ENCODE assay signal across 8 cellular contexts in genomic region chr15:20194591-20195198, GRCh38.
DNase-seq lines count a peak whose midpoint lies in the region; ATAC-seq and TF ChIP-seq lines count a peak whose summit lies in the region.
"Not testable (repeated sequence)": the region's sequence is repeated elsewhere in the genome, so short reads cannot be mapped to it uniquely, and the experiment has no call there.

No MANE protein-coding gene starts in this region.

- H3K9me3 Mint-ChIP-seq in nephron progenitor cell, result peaks cover 30% of the 10 kb centered on the region

- H3K27me3 ChIP-seq in BE2C; OCI-LY1 (ENCODE audit: insufficient read depth, low read length); RWPE2 (ENCODE audit: insufficient read depth, poor library complexity, severe bottlenecking); left ventricle myocardium inferior (ENCODE audit: low read depth); upper lobe of right lung: not testable (repeated sequence)
- peaks cover 0 to 46% (median 10%) of the 10 kb centered on the region in 45 donors for H3K27me3 ChIP-seq in dorsolateral prefrontal cortex

- not testable (repeated sequence) for H3K9ac ChIP-seq in OCI-LY1 (ENCODE audit: low read length)

- H4K20me1 ChIP-seq in OCI-LY1 (ENCODE audit: insufficient read depth, low read length), result not testable (repeated sequence)

- H3K79me2 ChIP-seq in OCI-LY1 (ENCODE audit: insufficient read depth, low read length), result not testable (repeated sequence)

- not testable (repeated sequence) for H2AFZ ChIP-seq in OCI-LY1 (ENCODE audit: low read length)

- H3K36me3 ChIP-seq in BE2C; OCI-LY1 (ENCODE audit: insufficient read depth, low read length); RWPE2 (ENCODE audit: low read depth); left ventricle myocardium inferior; upper lobe of right lung: not testable (repeated sequence)

- TF ChIP-seq CTCF in BE2C (IDR thresholded peaks at IDR 0.05; ENCODE audit: low read depth, low read length), result peak; percentile 16; the same call in 1 of the 2 replicates
- TF ChIP-seq CTCF in GM13976 (IDR thresholded peaks at IDR 0.05; ENCODE audit: borderline replicate concordance, control extremely low read depth, extremely low read depth, insufficient read depth, missing control alignments), result peak; percentile 15
- peak; percentile 28 for TF ChIP-seq CTCF in OCI-LY1 (IDR thresholded peaks at IDR 0.05; ENCODE audit: low read length)
- TF ChIP-seq CTCF in RWPE2 (IDR thresholded peaks at IDR 0.05; ENCODE audit: poor library complexity, severe bottlenecking), result peak; percentile 61
- TF ChIP-seq CTCF in dorsolateral prefrontal cortex (IDR thresholded peaks at IDR 0.05 in 54 of 56, conservative IDR thresholded peaks at IDR 0.05 in 2 of 56; ENCODE audit: low read depth in 1 of 56, partially characterized antibody in 56 of 56), result peak in 45 of 56 donors; percentile 5 to 58 (median 38)
- TF ChIP-seq CTCF in left ventricle myocardium inferior (IDR thresholded peaks at IDR 0.05; ENCODE audit: borderline replicate concordance), result peak; percentile 44
- peak; percentile 13 for TF ChIP-seq CTCF in nephron progenitor cell (IDR thresholded peaks at IDR 0.05)
- peak; percentile 37 for TF ChIP-seq CTCF in upper lobe of right lung (IDR thresholded peaks at IDR 0.05)

- H3K9me2 ChIP-seq in OCI-LY1 (ENCODE audit: low read depth, low read length), result not testable (repeated sequence)

- not testable (repeated sequence) for H3K4me3 Mint-ChIP-seq in nephron progenitor cell

- not testable (repeated sequence) for H3K4me1 ChIP-seq in BE2C; OCI-LY1 (ENCODE audit: insufficient read depth, low read length, severe bottlenecking); RWPE2 (ENCODE audit: insufficient read depth, poor library complexity, severe bottlenecking); left ventricle myocardium inferior; upper lobe of right lung

- H3K27ac Mint-ChIP-seq in nephron progenitor cell, result not testable (repeated sequence)

- H3K4me1 Mint-ChIP-seq in nephron progenitor cell, result not testable (repeated sequence)

- H3K4me2 ChIP-seq in OCI-LY1 (ENCODE audit: low read length), result not testable (repeated sequence)

- DNase-seq in BE2C; GM13976 (ENCODE audit: low spot score); RWPE2 (ENCODE audit: low spot score); dorsolateral prefrontal cortex; left ventricle myocardium inferior; nephron progenitor cell; upper lobe of right lung: not testable (repeated sequence)

- H3K36me3 Mint-ChIP-seq in nephron progenitor cell (ENCODE audit: low read depth), result not testable (repeated sequence)

- in situ Hi-C loops in GM13976 (cut with MboI; ENCODE audit: low sequenced_read_pairs, unreplicated experiment), result not testable (repeated sequence)

- H3F3A ChIP-seq in OCI-LY1 (ENCODE audit: insufficient read depth, low read length), result not testable (repeated sequence)

- H3K4me3 ChIP-seq in BE2C (ENCODE audit: low read depth, low read length); OCI-LY1 (ENCODE audit: low read depth, low read length, poor library complexity, severe bottlenecking); RWPE2 (ENCODE audit: severe bottlenecking); dorsolateral prefrontal cortex; left ventricle myocardium inferior; upper lobe of right lung: not testable (repeated sequence)

- not testable (repeated sequence) for ATAC-seq in RWPE2 (ENCODE audit: low read depth); upper lobe of right lung

- H3K27me3 Mint-ChIP-seq in nephron progenitor cell (ENCODE audit: low read depth, poor library complexity), result not testable (repeated sequence)

- not testable (repeated sequence) for H3K9me3 ChIP-seq in BE2C; OCI-LY1 (ENCODE audit: low read length); RWPE2 (ENCODE audit: severe bottlenecking); upper lobe of right lung
- peaks cover 32% of the 10 kb centered on the region for H3K9me3 ChIP-seq in left ventricle myocardium inferior (replicated peaks)

- intact Hi-C loops in dorsolateral prefrontal cortex (cut with DNase I); left ventricle myocardium inferior (cut with micrococcal nuclease); upper lobe of right lung (cut with DNase I): not testable (repeated sequence)

- H3K27ac ChIP-seq in OCI-LY1 (ENCODE audit: low read depth, low read length, poor library complexity, severe bottlenecking); RWPE2 (ENCODE audit: poor library complexity, severe bottlenecking); dorsolateral prefrontal cortex; left ventricle myocardium inferior (replicated peaks); upper lobe of right lung: not testable (repeated sequence)
